Comparison of ENCODE assay signal across 8 cellular contexts in genomic region chr4:112633477-112634235, GRCh38. TPM values are rescaled to one million over a fixed set of nuclear protein-coding genes. Genes with fewer than 3 reads are reported as not detected.
DNase-seq lines count a peak whose midpoint lies in the region; ATAC-seq and TF ChIP-seq lines count a peak whose summit lies in the region.

No MANE protein-coding gene starts in this region.

- WGBS in spleen, 5 donors, result 26 to 35% (median 32%) methylated on average over 4 of the region's 4 CpGs

- peak overlapping the region; percentile 63 for H3K4me2 ChIP-seq in DOHH2 (ENCODE audit: low read length)

- H3F3A ChIP-seq in DOHH2 (ENCODE audit: control insufficient read depth, insufficient read depth), result peaks cover 6% of the 10 kb centered on the region

- no peaks in the 10 kb centered on the region for H3K9me2 ChIP-seq in DOHH2 (replicated peaks; ENCODE audit: control insufficient read depth, low read length)

- ATAC-seq in HG03520 (IDR thresholded peaks at IDR 0.05; ENCODE audit: unreplicated experiment), result no peak

- no peaks in the 10 kb centered on the region for H3K27me3 ChIP-seq in DOHH2 (ENCODE audit: control insufficient read depth, low read length)
- no peaks in the 10 kb centered on the region for H3K27me3 ChIP-seq in spleen (replicated peaks in 1 of 7)

- H3K4me1 ChIP-seq in DOHH2 (ENCODE audit: control insufficient read depth, low read length), result peaks cover 32% of the 10 kb centered on the region
- H3K4me1 ChIP-seq in spleen, result peaks cover 16 to 42% (median 26%) of the 10 kb centered on the region in 6 donors

- no peak for TF ChIP-seq POLR2A in spleen (IDR thresholded peaks at IDR 0.05)

- peak overlapping the region; percentile 57 for H3K4me3 ChIP-seq in DOHH2 (ENCODE audit: low read length)
- no peak overlapping the region for H3K4me3 ChIP-seq in fibroblast of the aortic adventitia (ENCODE audit: low read depth, low read length)
- H3K4me3 ChIP-seq in spleen, result no peak overlapping the region

- TF ChIP-seq CTCF in DOHH2 (IDR thresholded peaks at IDR 0.05; ENCODE audit: low read depth, low read length, poor library complexity, severe bottlenecking) (peak; percentile 65), fibroblast of the aortic adventitia (IDR thresholded peaks at IDR 0.05; ENCODE audit: insufficient read depth, low read length) (peak; percentile 46), spleen (IDR thresholded peaks at IDR 0.05 in 8 of 11, conservative IDR thresholded peaks at IDR 0.05 in 3 of 11) (peak in 8 of 11 experiments; percentile 13 to 48 (median 43))

- peaks cover 36% of the 10 kb centered on the region for H3K36me3 ChIP-seq in DOHH2 (ENCODE audit: control insufficient read depth, low read length)
- H3K36me3 ChIP-seq in spleen, result peaks cover 0 to 37% (median 14%) of the 10 kb centered on the region in 6 donors

- H4K20me1 ChIP-seq in DOHH2 (ENCODE audit: control insufficient read depth, insufficient read depth, low read depth, low read length), result no peaks in the 10 kb centered on the region

- intact Hi-C loops in spleen (cut with DNase I; ENCODE audit: low total_unique reads), result loop anchor here (5.0 kb wide), 1 partner anchor 129 kb away; no protein-coding TSS in a partner anchor

- H3K27ac ChIP-seq in DOHH2 (ENCODE audit: low read depth, low read length) (peak overlapping the region; percentile 44; the same call in 1 of the 2 replicates), spleen (no peak overlapping the region)

- DNase-seq in HT-29 (ENCODE audit: low spot score), result peak; percentile 43
- DNase-seq in RPMI8226, result peak; percentile 11
- peak; percentile 72 for DNase-seq in fibroblast of the aortic adventitia (ENCODE audit: low read depth)
- no peak for DNase-seq in spleen
- DNase-seq in stimulated activated CD4-positive, alpha-beta T cell treated with anti-CD3 and anti-CD28 coated beads, Interleukin-1b, Interleukin-23, amount 100 ng/mL, for 48 hours, result no peak
- no peak for DNase-seq in activated CD4-positive, alpha-beta T cell treated with anti-CD3 and anti-CD28 coated beads for 1 hour

- H3K9me3 ChIP-seq in DOHH2 (ENCODE audit: control insufficient read depth, insufficient read depth, low read length) (no peaks in the 10 kb centered on the region), spleen (no peaks in the 10 kb centered on the region)

- H3K79me2 ChIP-seq in DOHH2 (ENCODE audit: control insufficient read depth, low read length), result peaks cover 60% of the 10 kb centered on the region

RNA-seq across cellular contexts. Expression of gene ZGRF1, which starts 3.1 kb away (rescaled TPM):
- 3.8 and 4.6 TPM in 2 replicates for total RNA-seq in HT-29 (2014; rRNA removed; shearing (Covaris generic))
- 16.5 and 26.1 TPM in 2 replicates for total RNA-seq in fibroblast of the aortic adventitia (ENCODE audit: low replicate concordance)
- total RNA-seq in spleen, result 10 to 100 TPM in 5 of 7 donors, 1 to 10 TPM in 2; 8.5 to 20.8 (median 12.8) TPM
- polyA plus RNA-seq in spleen, result 1 to 10 TPM; 4.4 to 7.3 (median 5.4) TPM

RNA-seq across cellular contexts. Expression of gene LARP7, which starts 3.3 kb away (rescaled TPM):
- 12.2 and 17.3 TPM in 2 replicates for total RNA-seq in HT-29 (2014; rRNA removed; shearing (Covaris generic))
- total RNA-seq in fibroblast of the aortic adventitia (ENCODE audit: low replicate concordance) (47.4 and 105 TPM in 2 replicates), spleen (10 to 100 TPM; 35.4 to 59.5 (median 45.7) TPM)
- 10 to 100 TPM; 45.7 to 56.2 (median 46.0) TPM for polyA plus RNA-seq in spleen

Comparison
In these comparisons a context has a peak if more than half of its experiments do, and no peak if none do; other contexts are left out.
1. DNase-seq: peak in HT-29 (single experiment), RPMI8226 (single experiment) and fibroblast of the aortic adventitia (single experiment); none in spleen (single experiment), stimulated activated CD4-positive, alpha-beta T cell treated with anti-CD3 and anti-CD28 coated beads, Interleukin-1b, Interleukin-23, amount 100 ng/mL, for 48 hours (single experiment) and activated CD4-positive, alpha-beta T cell treated with anti-CD3 and anti-CD28 coated beads for 1 hour (single experiment).
2. Peak in every context shown above with its lines, with median percentiles within 50 percentile points of each other: CTCF ChIP-seq.